ENCODE assay signal across 13 cellular contexts in the genomic region with DNA sequence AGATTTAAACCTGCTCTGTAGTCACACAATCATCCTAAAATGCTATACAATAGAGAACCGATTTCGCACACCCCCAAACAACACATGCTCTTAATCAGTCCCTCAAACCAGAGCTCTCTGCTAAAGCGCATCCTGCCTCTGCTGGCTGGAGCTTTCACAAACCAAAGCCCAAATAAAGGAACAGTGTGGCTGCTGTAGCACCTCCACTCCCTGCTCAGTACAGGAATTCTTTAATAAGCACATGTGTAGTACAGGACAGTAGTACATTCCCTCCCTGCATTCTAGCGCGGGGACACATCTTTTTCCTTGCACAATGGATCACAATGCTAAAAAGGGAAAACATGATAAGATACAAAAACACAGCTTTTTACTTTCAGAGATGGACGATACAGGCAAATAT.
DNase-seq lines count a peak whose midpoint lies in the region; ATAC-seq and TF ChIP-seq lines count a peak whose summit lies in the region.
"Had no signal": no experiment of that assay in that cellular context is flagged by ENCODE, and none has a peak within 500 bp of the region (broad histone marks: within the 10 kb centered on the region; RNA-seq: fewer than 3 reads in every experiment).

No MANE protein-coding gene starts in this region.

- POLR2A ChIA-PET in CD4-positive, alpha-beta T cell (lab: Charles Lee) = no interaction called here

- no peak overlapping the region for H3K14ac ChIP-seq in neuronal stem cell (ENCODE audit: low read length)

- DNase-seq in AG09319 (ENCODE audit: extremely low read depth, low read depth) (no peak), NCI-H524 (lab: John Stamatoyannopoulos, UW) (peak; percentile 23 to 72), neuronal stem cell (ENCODE audit: low spot score) (no peak), NCI-H1694 treated with DMSO at 0.1 percent for 48 hours (lab: John Stamatoyannopoulos, UW) (no peak), mesothelial cell of epicardium (ENCODE audit: low spot score in 2 of 2, unreplicated experiment in 2 of 2) (no peak)
- DNase-seq in CD4-positive, alpha-beta T cell = no peak
- DNase-seq: GOT3; left lung; NCI-H1930; stimulated activated CD4-positive, alpha-beta T cell treated with anti-CD3 and anti-CD28 coated beads, Interleukin-4, amount 100 ng/mL, for 4 hours had no signal

- no peak overlapping the region for H2AK5ac ChIP-seq in neuronal stem cell (ENCODE audit: low read depth, low read length)

- H3K18ac ChIP-seq in neuronal stem cell (ENCODE audit: low read length) = no peak overlapping the region

- intact Hi-C loops in CD4-positive, alpha-beta T cell (cut with DNase I, micrococcal nuclease) = no loop called here

- H4K8ac ChIP-seq in neuronal stem cell (ENCODE audit: low read depth, low read length) = no peak overlapping the region

- no peak overlapping the region for H4K91ac ChIP-seq in neuronal stem cell (ENCODE audit: low read depth, low read length, poor library complexity)

- no peaks in the 10 kb centered on the region for H3K9me3 ChIP-seq in gastroesophageal sphincter
- H3K9me3 ChIP-seq in neuronal stem cell (replicated peaks in 1 of 2; ENCODE audit: control insufficient read depth in 2 of 2, insufficient read depth in 1 of 2, low read depth in 1 of 2, low read length in 2 of 2) = no peaks in the 10 kb centered on the region
- no peaks in the 10 kb centered on the region for H3K9me3 ChIP-seq in CD4-positive, alpha-beta T cell (ENCODE audit: control insufficient read depth, low read length)
- H3K9me3 ChIP-seq: left lung had no signal

- no peaks in the 10 kb centered on the region for H3K9me3 Mint-ChIP-seq in mesothelial cell of epicardium
- peaks cover 3% of the 10 kb centered on the region for H3K9me3 Mint-ChIP-seq in CD4-positive, alpha-beta T cell
- H3K9me3 Mint-ChIP-seq: dendritic cell treated with granulocyte-macrophage colony-stimulating factor and Interleukin-4, amounts not matched to agents 40 ng/mL and 50 ng/mL, for 4 days had no signal

- H3K4me3 ChIP-seq in gastroesophageal sphincter = peak overlapping the region; percentile 43 to 45
- peak overlapping the region in 1 of 2 donors; percentile 49 for H3K4me3 ChIP-seq in neuronal stem cell (ENCODE audit: low read length in 2 of 2)
- H3K4me3 ChIP-seq: left lung had no signal

- H2AFZ ChIP-seq in neuronal stem cell (ENCODE audit: low read length) = peak overlapping the region; percentile 79

- TF ChIP-seq POLR2A in gastroesophageal sphincter (IDR thresholded peaks at IDR 0.05) = no peak

- H2BK120ac ChIP-seq in neuronal stem cell (ENCODE audit: low read depth, low read length) = no peak overlapping the region

- H3K27me3 Mint-ChIP-seq in mesothelial cell of epicardium (ENCODE audit: low read depth) = peaks cover 14% of the 10 kb centered on the region
- peaks cover 10% of the 10 kb centered on the region for H3K27me3 Mint-ChIP-seq in CD4-positive, alpha-beta T cell

- peak; percentile 41 for ATAC-seq in gastroesophageal sphincter
- ATAC-seq in CD4-positive, alpha-beta T cell (ENCODE audit: poor library complexity) = no peak
- no peak for ATAC-seq in HG03354 (IDR thresholded peaks at IDR 0.05; ENCODE audit: poor library complexity, severe bottlenecking, unreplicated experiment)
- ATAC-seq: left lung had no signal

- no peak overlapping the region for H2BK12ac ChIP-seq in neuronal stem cell (ENCODE audit: low read length)

- TF ChIP-seq CTCF in AG09319 (IDR thresholded peaks at IDR 0.05; ENCODE audit: low read depth, low read length) = peak; percentile 4; the same call in 1 of the 2 replicates
- peak in 1 of 4 experiments; percentile 12 for TF ChIP-seq CTCF in gastroesophageal sphincter (IDR thresholded peaks at IDR 0.05)
- no peak for TF ChIP-seq CTCF in mesothelial cell of epicardium (IDR thresholded peaks at IDR 0.05; ENCODE audit: unreplicated experiment)
- TF ChIP-seq CTCF in CD4-positive, alpha-beta T cell (IDR thresholded peaks at IDR 0.05) = no peak

- H3K27ac ChIP-seq in gastroesophageal sphincter = no peak overlapping the region
- no peak overlapping the region for H3K27ac ChIP-seq in neuronal stem cell (replicated peaks; ENCODE audit: low read length)
- no peak overlapping the region for H3K27ac ChIP-seq in CD4-positive, alpha-beta T cell (ENCODE audit: low read depth, low read length)
- H3K27ac ChIP-seq: left lung had no signal

- H3K27ac Mint-ChIP-seq in mesothelial cell of epicardium = no peak overlapping the region
- no peak overlapping the region for H3K27ac Mint-ChIP-seq in CD4-positive, alpha-beta T cell
- H3K27ac Mint-ChIP-seq: dendritic cell treated with granulocyte-macrophage colony-stimulating factor and Interleukin-4, amounts not matched to agents 40 ng/mL and 50 ng/mL, for 4 days had no signal

- CTCF ChIA-PET in CD4-positive, alpha-beta T cell (lab: Charles Lee) = no interaction called here

- no peak overlapping the region for H3K23ac ChIP-seq in neuronal stem cell (ENCODE audit: low read depth, low read length, poor library complexity)

- no peak overlapping the region for H3K4me3 Mint-ChIP-seq in mesothelial cell of epicardium
- H3K4me3 Mint-ChIP-seq in CD4-positive, alpha-beta T cell = no peak overlapping the region
- H3K4me3 Mint-ChIP-seq: dendritic cell treated with granulocyte-macrophage colony-stimulating factor and Interleukin-4, amounts not matched to agents 40 ng/mL and 50 ng/mL, for 4 days had no signal

- WGBS in gastroesophageal sphincter (ENCODE audit: low coverage in 1 of 2), 2 donors = 0 to 15% methylated on average over 4 to 6 of the region's 6 CpGs
- WGBS in neuronal stem cell (ENCODE audit: extremely low coverage in 2 of 2, insufficient read length in 2 of 2, insufficient replicate concordance in 1 of 2), 2 donors = no CpG with 5 or more reads among the region's 6 CpGs

- no peak for TF ChIP-seq EP300 in gastroesophageal sphincter (IDR thresholded peaks at IDR 0.05)

- H3K9ac ChIP-seq in neuronal stem cell (ENCODE audit: low read depth, low read length, poor library complexity) = no peak overlapping the region

- H3K4me1 Mint-ChIP-seq in mesothelial cell of epicardium = peaks cover 10% of the 10 kb centered on the region
- H3K4me1 Mint-ChIP-seq in CD4-positive, alpha-beta T cell (ENCODE audit: low read depth) = no peaks in the 10 kb centered on the region

- H3K4me1 ChIP-seq in gastroesophageal sphincter = peaks cover 0 to 30% (median 6%) of the 10 kb centered on the region in 3 donors
- peaks cover 7 to 14% of the 10 kb centered on the region in 2 donors for H3K4me1 ChIP-seq in neuronal stem cell (ENCODE audit: control insufficient read depth in 2 of 2, insufficient read depth in 1 of 2, low read depth in 1 of 2, low read length in 2 of 2)

- no peak overlapping the region for H3K4ac ChIP-seq in neuronal stem cell (ENCODE audit: low read length)

- H3K36me3 ChIP-seq in gastroesophageal sphincter = no peaks in the 10 kb centered on the region
- H3K36me3 ChIP-seq in neuronal stem cell (replicated peaks in 1 of 2; ENCODE audit: control insufficient read depth in 2 of 2, insufficient read depth in 2 of 2, low read length in 2 of 2) = no peaks in the 10 kb centered on the region
- H3K36me3 ChIP-seq: left lung had no signal

- H2BK15ac ChIP-seq in neuronal stem cell (ENCODE audit: low read length) = no peak overlapping the region

- H3K79me1 ChIP-seq in neuronal stem cell (ENCODE audit: low read depth, low read length) = no peaks in the 10 kb centered on the region

- H3K36me3 Mint-ChIP-seq in mesothelial cell of epicardium = no peaks in the 10 kb centered on the region
- H3K36me3 Mint-ChIP-seq in CD4-positive, alpha-beta T cell (ENCODE audit: low read depth) = no peaks in the 10 kb centered on the region

- H3K4me2 ChIP-seq in neuronal stem cell (ENCODE audit: insufficient read depth, low read length, poor library complexity, severe bottlenecking) = peak overlapping the region; percentile 61

- H3K27me3 ChIP-seq in gastroesophageal sphincter (no peaks in the 10 kb centered on the region), neuronal stem cell (ENCODE audit: control insufficient read depth in 3 of 3, insufficient read depth in 3 of 3, low read depth in 1 of 3, low read length in 3 of 3) (no peaks in the 10 kb centered on the region)
- H3K27me3 ChIP-seq in CD4-positive, alpha-beta T cell (ENCODE audit: control insufficient read depth, insufficient read depth, low read length) = no peaks in the 10 kb centered on the region

- H2BK5ac ChIP-seq in neuronal stem cell (ENCODE audit: low read length) = no peak overlapping the region

Comparison
In these comparisons a context has a peak if more than half of its experiments do, and no peak if none do; other contexts are left out.
1. DNase-seq: peak in NCI-H524 (2 of 2); none in AG09319 (single experiment), neuronal stem cell (single experiment), NCI-H1694 treated with DMSO at 0.1 percent for 48 hours (single experiment), mesothelial cell of epicardium (0 of 2) and CD4-positive, alpha-beta T cell (0 of 10).